Comparison of ENCODE assay signal across 9 cellular contexts in the genomic region with DNA sequence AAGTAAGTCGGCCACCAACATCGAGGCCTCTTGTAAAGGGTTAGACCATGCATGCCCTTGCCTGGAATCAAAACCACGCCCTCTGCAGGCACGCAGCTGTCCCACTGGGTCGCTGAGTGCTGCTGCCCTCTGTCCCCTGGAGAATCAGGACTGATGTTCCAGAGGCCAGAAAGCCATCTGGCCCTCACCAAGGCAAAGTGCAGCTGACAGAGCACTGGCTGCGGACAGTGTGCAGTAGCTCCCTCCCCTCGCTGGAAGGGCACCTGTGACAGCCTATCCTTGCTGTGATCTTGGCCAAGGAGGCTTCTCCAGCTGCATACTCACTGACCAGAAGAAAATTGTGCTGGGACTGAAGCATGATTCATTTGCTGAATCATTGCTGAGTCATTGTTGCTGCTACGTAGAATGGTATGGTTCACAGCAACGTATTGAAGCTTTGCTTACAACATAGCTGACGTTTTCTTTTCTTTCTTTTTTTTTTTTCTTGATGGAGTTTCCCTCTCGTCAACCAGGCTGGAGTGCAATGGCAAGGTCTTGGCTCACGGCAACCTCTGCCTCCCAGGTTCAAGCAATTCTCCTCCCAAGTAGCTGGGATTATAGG. TPM values are rescaled to one million over a fixed set of nuclear protein-coding genes. Genes with fewer than 3 reads are reported as not detected.
DNase-seq lines count a peak whose midpoint lies in the region; ATAC-seq and TF ChIP-seq lines count a peak whose summit lies in the region.
"Had no signal": no experiment of that assay in that cellular context is flagged by ENCODE, and none has a peak within 500 bp of the region (broad histone marks: within the 10 kb centered on the region; RNA-seq: fewer than 3 reads in every experiment).

No MANE protein-coding gene starts in this region.

- H3K4me3 ChIP-seq in ACC112 (ENCODE audit: low read depth, low read length), result peak overlapping the region; percentile 13; the same call in 1 of the 2 replicates

- no peak overlapping the region for H4K91ac ChIP-seq in H9 (ENCODE audit: insufficient read length, low read depth, low read length)

- H3K79me2 ChIP-seq in ACC112 (ENCODE audit: control insufficient read depth, insufficient read depth, low read length, unreplicated experiment) (no peaks in the 10 kb centered on the region), H9 (ENCODE audit: insufficient read depth, low read length) (no peaks in the 10 kb centered on the region)

- H4K20me1 ChIP-seq in H9 (ENCODE audit: control insufficient read depth, insufficient read depth, insufficient read length), result no peaks in the 10 kb centered on the region

- H3K27me3 Mint-ChIP-seq in H9 (ENCODE audit: low read depth), result peaks cover 3% of the 10 kb centered on the region
- peaks cover 4% of the 10 kb centered on the region for H3K27me3 Mint-ChIP-seq in T-helper 2 cell treated with Interferon-gamma antibody and Interleukin-4, amounts not matched to agents 5 μg/mL and 100 μg/mL, for 36 hours (ENCODE audit: low read depth)
- peaks cover 5% of the 10 kb centered on the region for H3K27me3 Mint-ChIP-seq in mesothelial cell of epicardium (ENCODE audit: low read depth)

- H3K79me1 ChIP-seq in H9 (ENCODE audit: insufficient read depth, low read depth, low read length, poor library complexity, severe bottlenecking), result no peaks in the 10 kb centered on the region

- H3K36me3 Mint-ChIP-seq in H9 (ENCODE audit: insufficient read depth in 1 of 3, low read depth in 3 of 3) (0 out of 7 replicates have a peak, but pooled peaks cover 0 to 3% (median 0%) of the 10 kb centered on the region in 3 experiments), mesothelial cell of epicardium (no peaks in the 10 kb centered on the region)
- H3K36me3 Mint-ChIP-seq in T-helper 2 cell treated with Interferon-gamma antibody and Interleukin-4, amounts not matched to agents 5 μg/mL and 100 μg/mL, for 36 hours (ENCODE audit: low read depth), result no peaks in the 10 kb centered on the region

- H3K23me2 ChIP-seq in H9 (ENCODE audit: insufficient read length, low read depth, low read length, poor library complexity, severe bottlenecking), result no peaks in the 10 kb centered on the region

- H3K4me1 Mint-ChIP-seq in H9, result peaks cover 13 to 23% of the 10 kb centered on the region in 2 experiments
- peaks cover 16% of the 10 kb centered on the region for H3K4me1 Mint-ChIP-seq in T-helper 2 cell treated with Interferon-gamma antibody and Interleukin-4, amounts not matched to agents 5 μg/mL and 100 μg/mL, for 36 hours (ENCODE audit: low read depth)
- H3K4me1 Mint-ChIP-seq in mesothelial cell of epicardium, result peaks cover 7% of the 10 kb centered on the region

- H2AFZ ChIP-seq in ACC112 (ENCODE audit: low read length, unreplicated experiment) (peak overlapping the region; percentile 77), H9 (ENCODE audit: low read length) (no peak overlapping the region)

- no peak overlapping the region for H3K23ac ChIP-seq in H9 (ENCODE audit: insufficient read length, low read depth, low read length)

- no peak overlapping the region for H3K18ac ChIP-seq in H9 (ENCODE audit: insufficient read length, low read depth, low read length)

- no peak overlapping the region for H2BK15ac ChIP-seq in H9 (ENCODE audit: low read depth, low read length)

- no peak overlapping the region for H2BK20ac ChIP-seq in H9 (ENCODE audit: low read depth, low read length, poor library complexity, severe bottlenecking)

- H3K4me1 ChIP-seq in ACC112 (ENCODE audit: control insufficient read depth, insufficient read depth, low read length, unreplicated experiment) (peaks cover 39% of the 10 kb centered on the region), H9 (ENCODE audit: insufficient read depth, low read length) (no peaks in the 10 kb centered on the region; the same call in 1 of the 2 replicates)

- H2AK5ac ChIP-seq in H9 (ENCODE audit: insufficient read length, low read length), result no peak overlapping the region

- H4K5ac ChIP-seq in H9 (ENCODE audit: insufficient read length, low read depth, low read length), result no peak overlapping the region

- H4K8ac ChIP-seq in H9 (replicated peaks; ENCODE audit: insufficient read length, low read depth, low read length), result no peak overlapping the region

- WGBS in H9 (ENCODE audit: extremely low coverage, insufficient read length, low lambda C conversion rate), result no CpG with 5 or more reads among the region's 12 CpGs

- no peak overlapping the region for H3K4me2 ChIP-seq in H9 (ENCODE audit: insufficient read depth, insufficient read length, low read length)

- peak; percentile 71 for DNase-seq in H9
- DNase-seq in T-helper 2 cell treated with Interferon-gamma antibody and Interleukin-4, amounts not matched to agents 5 μg/mL and 100 μg/mL, for 36 hours (ENCODE audit: low spot score), result peak; percentile 24
- DNase-seq in hepatic stellate cell (ENCODE audit: low spot score), result peak; percentile 85
- DNase-seq in ecto neural progenitor cell (ENCODE audit: low spot score), result no peak
- DNase-seq in mesothelial cell of epicardium (ENCODE audit: low spot score in 2 of 2, unreplicated experiment in 2 of 2), result no peak

- TF ChIP-seq CTCF in H9 (conservative IDR thresholded peaks at IDR 0.05), result peak; percentile 39; the same call in 2 of the 3 replicates
- no peak for TF ChIP-seq CTCF in mesothelial cell of epicardium (IDR thresholded peaks at IDR 0.05; ENCODE audit: unreplicated experiment)

- no peak overlapping the region for H2BK120ac ChIP-seq in H9 (ENCODE audit: low read depth, low read length, poor library complexity, severe bottlenecking)

- H3K36me3 ChIP-seq in ACC112 (ENCODE audit: insufficient read depth, low read length), result no peaks in the 10 kb centered on the region

- no peak overlapping the region for H3T11ph ChIP-seq in H9 (ENCODE audit: low read length)

- H2BK5ac ChIP-seq in H9 (ENCODE audit: insufficient read length, low read length), result no peak overlapping the region

- ATAC-seq in GM18873 (IDR thresholded peaks at IDR 0.05; ENCODE audit: low FRiP score, unreplicated experiment) (no peak), HG03439 (IDR thresholded peaks at IDR 0.05; ENCODE audit: unreplicated experiment) (no peak)

- no peak overlapping the region for H3K9ac ChIP-seq in H9 (ENCODE audit: extremely low read depth, insufficient read length, low read length)

- H3K4me3 Mint-ChIP-seq in H9 (no peak overlapping the region), mesothelial cell of epicardium (no peak overlapping the region)
- H3K4me3 Mint-ChIP-seq in T-helper 2 cell treated with Interferon-gamma antibody and Interleukin-4, amounts not matched to agents 5 μg/mL and 100 μg/mL, for 36 hours, result no peak overlapping the region

- H3K27ac Mint-ChIP-seq in H9 (no peak overlapping the region), mesothelial cell of epicardium (no peak overlapping the region)
- no peak overlapping the region for H3K27ac Mint-ChIP-seq in T-helper 2 cell treated with Interferon-gamma antibody and Interleukin-4, amounts not matched to agents 5 μg/mL and 100 μg/mL, for 36 hours

- H3K27me3 ChIP-seq in ACC112 (ENCODE audit: insufficient read depth, low read length) (no peaks in the 10 kb centered on the region), H9 (ENCODE audit: insufficient read depth, low read length) (no peaks in the 10 kb centered on the region)

- H3K9me3 ChIP-seq in H9 (ENCODE audit: control insufficient read depth, low read depth, low read length), result no peaks in the 10 kb centered on the region

- H3K27ac ChIP-seq in ACC112 (ENCODE audit: low read depth, low read length) (peak overlapping the region; percentile 95), H9 (ENCODE audit: insufficient read length, low read depth, low read length) (no peak overlapping the region)

- H3K4ac ChIP-seq in H9 (ENCODE audit: low read depth, low read length), result no peak overlapping the region

- H2BK12ac ChIP-seq in H9 (ENCODE audit: insufficient read length, low read depth, low read length), result no peak overlapping the region

- no peak overlapping the region for H3K14ac ChIP-seq in H9 (ENCODE audit: insufficient read depth, low read length)

- H3K56ac ChIP-seq in H9 (ENCODE audit: insufficient read length, low read depth, low read length), result no peak overlapping the region

- H3K9me3 Mint-ChIP-seq in H9 (peaks cover 0 to 2% of the 10 kb centered on the region in 2 experiments; a peak in 1 of 5 replicates), mesothelial cell of epicardium (no peaks in the 10 kb centered on the region)
- H3K9me3 Mint-ChIP-seq in T-helper 2 cell treated with Interferon-gamma antibody and Interleukin-4, amounts not matched to agents 5 μg/mL and 100 μg/mL, for 36 hours, result no peaks in the 10 kb centered on the region

RNA-seq across cellular contexts. Expression of a gene that starts 30.4 kb away (rescaled TPM):
- not detected in 2 replicates for total RNA-seq in H9 (2021)
- not detected in 3 replicates for total RNA-seq in mesothelial cell of epicardium
- total RNA-seq: mononuclear cell had no signal

Comparison
In these comparisons a context has a peak if more than half of its experiments do, and no peak if none do; other contexts are left out.
1. DNase-seq: peak in H9 (single experiment), T-helper 2 cell treated with Interferon-gamma antibody and Interleukin-4, amounts not matched to agents 5 μg/mL and 100 μg/mL, for 36 hours (single experiment) and hepatic stellate cell (single experiment); none in ecto neural progenitor cell (single experiment) and mesothelial cell of epicardium (0 of 2).